In the genomic region with DNA sequence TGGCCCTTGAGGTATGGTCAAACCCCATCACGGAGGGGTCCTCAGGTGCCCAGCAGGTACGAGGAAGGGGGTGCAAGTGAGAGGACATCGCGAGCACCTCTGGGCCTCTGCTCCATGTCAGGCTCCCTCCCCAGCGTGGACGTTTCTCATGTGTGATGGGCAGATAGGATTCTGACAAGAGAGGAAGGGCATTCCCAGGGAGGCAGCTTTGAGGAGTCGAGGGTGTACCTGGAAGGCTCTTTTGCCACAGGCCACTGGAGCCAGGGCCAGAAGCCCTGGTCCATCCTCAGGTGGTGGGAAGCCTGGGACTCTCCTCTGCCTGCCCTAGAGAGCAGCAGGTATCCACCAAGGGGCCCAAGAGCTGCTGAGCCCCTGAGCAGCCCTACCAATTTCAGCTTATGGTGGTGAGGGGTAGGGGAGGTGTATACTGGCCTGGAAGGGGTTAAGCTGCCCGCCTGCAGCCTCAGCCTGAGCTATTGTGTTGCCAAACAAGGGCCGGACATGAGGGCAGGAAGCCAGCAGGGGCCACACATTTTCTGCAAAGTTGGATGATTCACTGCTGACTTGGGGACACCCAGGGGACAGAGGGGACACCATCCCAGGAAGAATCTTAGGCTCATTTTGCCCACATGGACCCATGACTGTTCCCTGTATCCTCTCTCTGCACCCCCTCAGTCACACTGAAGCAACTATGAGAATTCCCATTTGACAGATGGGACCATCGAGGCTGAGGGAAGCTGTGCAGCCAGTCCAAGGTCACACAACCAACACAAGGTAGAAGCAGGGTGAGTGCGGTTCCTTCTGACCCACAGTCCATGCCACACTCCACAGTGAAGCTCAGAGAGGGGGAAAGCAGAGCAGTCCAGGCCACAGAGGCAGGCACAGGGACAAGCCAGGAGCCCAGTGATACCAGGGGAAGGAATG, we compare ENCODE assay signal across 13 cellular contexts. TPM values are rescaled to one million over a fixed set of nuclear protein-coding genes. Genes with fewer than 3 reads are reported as not detected.
DNase-seq lines count a peak whose midpoint lies in the region; ATAC-seq and TF ChIP-seq lines count a peak whose summit lies in the region.
"Had no signal": no experiment of that assay in that cellular context is flagged by ENCODE, and none has a peak within 500 bp of the region (broad histone marks: within the 10 kb centered on the region; RNA-seq: fewer than 3 reads in every experiment).

No MANE protein-coding gene starts in this region.

- H3K27ac ChIP-seq in HUES48 (ENCODE audit: low read depth, low read length): peak overlapping the region; percentile 61
- H3K27ac ChIP-seq in coronary artery: peak overlapping the region in 1 of 2 donors; percentile 79
- H3K27ac ChIP-seq in skin epidermis: peak overlapping the region in 16 of 21 experiments; percentile 10 to 88 (median 50)
- no peak overlapping the region for H3K27ac ChIP-seq in prostate gland
- H3K27ac ChIP-seq: RWPE1 had no signal

- TF ChIP-seq POLR2A in prostate gland (IDR thresholded peaks at IDR 0.05): no peak

- DNase-seq in coronary artery (ENCODE audit: low spot score): no peak
- DNase-seq in iPS-NIHi11 (ENCODE audit: low spot score): peak; percentile 71
- no peak for DNase-seq in activated CD8-positive, alpha-beta memory T cell treated with anti-CD3 and anti-CD28 coated beads, Interleukin-2, amount 50 U/mL, for 4 hours
- DNase-seq in NCI-H510A treated with DMSO at 0.1 percent for 48 hours (lab: John Stamatoyannopoulos, UW): no peak
- no peak for DNase-seq in prostate gland (ENCODE audit: low spot score)
- DNase-seq: NCI-H1092 treated with DMSO at 0.1 percent for 48 hours, NCI-H524 had no signal

- H3K9me3 ChIP-seq in HUES48 (ENCODE audit: control insufficient read depth, insufficient read depth, low read length): no peaks in the 10 kb centered on the region
- no peaks in the 10 kb centered on the region for H3K9me3 ChIP-seq in prostate gland

- intact Hi-C loops in prostate gland (cut with DNase I): no loop called here

- H3K27me3 ChIP-seq in HUES48 (ENCODE audit: control insufficient read depth, insufficient read depth, low read length) (no peaks in the 10 kb centered on the region), prostate gland (replicated peaks; ENCODE audit: insufficient read depth) (no peaks in the 10 kb centered on the region)

- no peak overlapping the region for H3K4me3 ChIP-seq in HUES48 (ENCODE audit: low read depth, low read length)
- H3K4me3 ChIP-seq in coronary artery: peak overlapping the region; percentile 62
- peak overlapping the region in 5 of 7 experiments; percentile 8 to 38 (median 24) for H3K4me3 ChIP-seq in skin epidermis
- no peak overlapping the region for H3K4me3 ChIP-seq in prostate gland

- WGBS in prostate gland: 75% methylated on average over 11 of the region's 11 CpGs

- H3K4me1 ChIP-seq in HUES48 (ENCODE audit: control insufficient read depth, insufficient read depth, low read length) (peaks cover 16% of the 10 kb centered on the region; the same call in 1 of the 2 replicates), prostate gland (replicated peaks) (no peaks in the 10 kb centered on the region)

- no peaks in the 10 kb centered on the region for H3K36me3 ChIP-seq in HUES48 (ENCODE audit: control insufficient read depth, insufficient read depth, low read length)
- H3K36me3 ChIP-seq in prostate gland: no peaks in the 10 kb centered on the region

- H3K9ac ChIP-seq in HUES48 (ENCODE audit: low read depth, low read length): no peak overlapping the region

- no peak for ATAC-seq in HG03159 (IDR thresholded peaks at IDR 0.05; ENCODE audit: unreplicated experiment)

- no peak for TF ChIP-seq CTCF in coronary artery (IDR thresholded peaks at IDR 0.05)
- no peak for TF ChIP-seq CTCF in prostate gland (IDR thresholded peaks at IDR 0.05)

RNA-seq across cellular contexts. Expression of a gene that starts 1.7 kb away (rescaled TPM):
- total RNA-seq in prostate gland: 10 to 100 TPM in 1 of 2 donors, 1 to 10 TPM in 1; 8.0 to 20.8 TPM
- total RNA-seq: activated CD8-positive, alpha-beta memory T cell treated with anti-CD3 and anti-CD28 coated beads, Interleukin-2, amount 10 ng/mL, durations not matched to agents 7 days and 5 days; B cell had no signal

RNA-seq across cellular contexts. Expression of a gene that starts 58.9 kb away (rescaled TPM):
- under 1 TPM; 0.14 to 0.51 TPM for total RNA-seq in prostate gland
- total RNA-seq: activated CD8-positive, alpha-beta memory T cell treated with anti-CD3 and anti-CD28 coated beads, Interleukin-2, amount 10 ng/mL, durations not matched to agents 7 days and 5 days; B cell had no signal

Comparison
In these comparisons a context has a peak if more than half of its experiments do, and no peak if none do; other contexts are left out.
1. H3K27ac ChIP-seq: peak in HUES48 (single experiment) and skin epidermis (16 of 21); none in prostate gland (0 of 2).
2. H3K4me3 ChIP-seq: peak in coronary artery (single experiment) and skin epidermis (5 of 7); none in HUES48 (single experiment) and prostate gland (0 of 2).